Comparison of ENCODE assay signal across 9 cellular contexts in the genomic region with DNA sequence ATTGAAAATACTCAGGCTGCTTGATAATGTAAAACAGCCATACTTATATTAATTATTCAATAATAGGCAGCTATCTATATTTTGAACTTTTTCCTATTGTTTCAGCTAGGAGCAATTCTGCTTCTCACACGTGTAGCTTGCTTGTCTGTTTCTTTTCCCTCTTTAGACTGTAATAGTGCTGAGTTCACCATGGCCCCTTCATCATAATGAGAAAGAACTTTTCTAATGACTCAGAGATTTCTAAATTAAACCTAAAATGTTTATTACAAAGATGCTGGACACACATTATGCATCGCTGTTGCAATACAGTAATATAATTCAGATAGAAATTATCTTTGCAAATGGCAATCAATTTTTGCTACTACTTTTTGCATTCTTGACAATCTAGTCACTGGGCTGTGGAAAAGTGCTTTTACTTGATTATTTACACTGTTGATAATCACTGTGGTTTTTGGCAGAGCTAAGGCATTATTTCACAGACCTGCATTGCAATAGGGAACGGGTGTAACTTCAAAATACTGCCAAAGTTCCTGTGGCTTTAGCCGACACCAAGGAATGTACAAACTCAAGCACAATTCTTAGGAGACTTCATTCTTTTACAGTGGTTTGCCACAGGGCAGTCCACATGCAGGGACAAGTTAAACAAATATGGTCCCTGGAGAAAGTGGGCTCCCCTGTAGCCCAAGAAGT.
A peak's percentile ranks its signal among the peaks of the same experiment; 100 is the strongest.
DNase-seq lines count a peak whose midpoint lies in the region; ATAC-seq and TF ChIP-seq lines count a peak whose summit lies in the region.
"Had no signal": no experiment of that assay in that cellular context is flagged by ENCODE, and none has a peak within 500 bp of the region (broad histone marks: within the 10 kb centered on the region; RNA-seq: fewer than 3 reads in every experiment).

No MANE protein-coding gene starts in this region.

- H2AFZ ChIP-seq in KMS-11 (ENCODE audit: low read depth) (no peak overlapping the region), mammary epithelial cell (ENCODE audit: low read depth, low read length) (no peak overlapping the region)

- CTCF ChIA-PET in mammary epithelial cell (lab: Charles Lee; ENCODE audit: low non-redundant PET): no interaction called here

- H3K27me3 ChIP-seq in KMS-11 (ENCODE audit: insufficient read depth, low read depth) (no peaks in the 10 kb centered on the region), mammary epithelial cell (ENCODE audit: insufficient read depth, low read length) (no peaks in the 10 kb centered on the region), left lung (no peaks in the 10 kb centered on the region), upper lobe of right lung (no peaks in the 10 kb centered on the region)

- no peaks in the 10 kb centered on the region for H3K36me3 Mint-ChIP-seq in glutamatergic neuron (ENCODE audit: unreplicated experiment)
- H3K36me3 Mint-ChIP-seq: IgD-negative memory B cell had no signal

- in situ Hi-C loops in mammary epithelial cell (cut with MboI; ENCODE audit: low sequenced_read_pairs in 2 of 2): no loop called here

- ATAC-seq in left lung (peak; percentile 92), upper lobe of right lung (peak; percentile 94)

- H3K27ac ChIP-seq in KMS-11: no peak overlapping the region
- H3K27ac ChIP-seq in mammary epithelial cell (ENCODE audit: insufficient read depth, low read depth, low read length): peak overlapping the region; percentile 91
- H3K27ac ChIP-seq in left lung: peak overlapping the region; percentile 55 to 80
- peak overlapping the region; percentile 82 for H3K27ac ChIP-seq in upper lobe of right lung

- H3K36me3 ChIP-seq in KMS-11 (ENCODE audit: insufficient read depth): no peaks in the 10 kb centered on the region
- H3K36me3 ChIP-seq in mammary epithelial cell (ENCODE audit: insufficient read depth, low read length): no peaks in the 10 kb centered on the region
- no peaks in the 10 kb centered on the region for H3K36me3 ChIP-seq in left lung
- H3K36me3 ChIP-seq in upper lobe of right lung: no peaks in the 10 kb centered on the region

- peak overlapping the region; percentile 19 for H3K4me2 ChIP-seq in KMS-11
- peak overlapping the region; percentile 53 for H3K4me2 ChIP-seq in mammary epithelial cell (ENCODE audit: insufficient read depth, low read depth, low read length)

- H3K4me3 ChIP-seq in KMS-11 (IDR thresholded peaks at IDR 0.05; ENCODE audit: insufficient read depth, low read depth, low read length): no peak overlapping the region
- H3K4me3 ChIP-seq in mammary epithelial cell (replicated peaks in 1 of 3; ENCODE audit: insufficient read depth in 1 of 3, low read depth in 2 of 3, low read length in 3 of 3): no peak overlapping the region
- no peak overlapping the region for H3K4me3 ChIP-seq in left lung
- no peak overlapping the region for H3K4me3 ChIP-seq in upper lobe of right lung

- 2% methylated on average over 4 of the region's 4 CpGs for WGBS in mammary epithelial cell (ENCODE audit: low coverage, missing lambda C conversion rate)

- no TSS peak for BruUV-seq in mammary epithelial cell (replicated peaks; lab: Mats Ljungman, UMichigan)

- H3K4me1 Mint-ChIP-seq in glutamatergic neuron (ENCODE audit: low read depth, unreplicated experiment): peaks cover 3% of the 10 kb centered on the region

- peaks cover under 1% of the 10 kb centered on the region for H3K27me3 Mint-ChIP-seq in glutamatergic neuron (ENCODE audit: unreplicated experiment)
- H3K27me3 Mint-ChIP-seq: IgD-negative memory B cell had no signal

- H3K79me2 ChIP-seq in KMS-11 (ENCODE audit: insufficient read depth, low read depth) (no peaks in the 10 kb centered on the region), mammary epithelial cell (ENCODE audit: insufficient read depth, low read length) (no peaks in the 10 kb centered on the region)

- TF ChIP-seq CTCF in KMS-11 (conservative IDR thresholded peaks at IDR 0.05; ENCODE audit: low read depth, low read length) (no peak), mammary epithelial cell (conservative IDR thresholded peaks at IDR 0.05 in 1 of 2, IDR thresholded peaks at IDR 0.05 in 1 of 2; ENCODE audit: extremely low read depth in 1 of 2, insufficient read depth in 1 of 2, low read depth in 1 of 2, low read length in 2 of 2) (no peak), left lung (IDR thresholded peaks at IDR 0.05) (no peak), upper lobe of right lung (IDR thresholded peaks at IDR 0.05) (no peak), glutamatergic neuron (IDR thresholded peaks at IDR 0.05; ENCODE audit: partially characterized antibody, unreplicated experiment) (no peak)

- no peaks in the 10 kb centered on the region for H3K9me3 Mint-ChIP-seq in glutamatergic neuron (ENCODE audit: unreplicated experiment)
- H3K9me3 Mint-ChIP-seq: IgD-negative memory B cell had no signal

- no peaks in the 10 kb centered on the region for H3K9me3 ChIP-seq in mammary epithelial cell (replicated peaks; ENCODE audit: insufficient read depth, low read length)
- H3K9me3 ChIP-seq in left lung: no peaks in the 10 kb centered on the region
- no peaks in the 10 kb centered on the region for H3K9me3 ChIP-seq in upper lobe of right lung

- H4K20me1 ChIP-seq in KMS-11 (ENCODE audit: insufficient read depth) (no peaks in the 10 kb centered on the region), mammary epithelial cell (ENCODE audit: insufficient read depth, low read length) (no peaks in the 10 kb centered on the region)

- no peak overlapping the region for H3K9ac ChIP-seq in KMS-11
- peak overlapping the region; percentile 61 for H3K9ac ChIP-seq in mammary epithelial cell (ENCODE audit: insufficient read depth, low read length)

- peaks cover 16% of the 10 kb centered on the region for H3K4me1 ChIP-seq in KMS-11 (ENCODE audit: low read depth, poor library complexity, severe bottlenecking)
- peaks cover 10% of the 10 kb centered on the region for H3K4me1 ChIP-seq in mammary epithelial cell (ENCODE audit: insufficient read depth, low read length)
- peaks cover 10 to 19% of the 10 kb centered on the region in 2 donors for H3K4me1 ChIP-seq in left lung
- H3K4me1 ChIP-seq in upper lobe of right lung: peaks cover 15% of the 10 kb centered on the region

- intact Hi-C loops in mammary epithelial cell (cut with micrococcal nuclease) (loop anchor here (1.0 to 10.0 kb wide), 8 partner anchors 29 to 846 kb away; a partner anchor contains a TSS), left lung (cut with DNase I) (no loop called here), upper lobe of right lung (cut with DNase I) (no loop called here)

- dilution Hi-C loops in mammary epithelial cell (cut with HindIII; ENCODE audit: low sequenced_read_pairs): loop anchor here (10.0 kb wide), 1 partner anchor 336 kb away; no protein-coding TSS in a partner anchor

- DNase-seq in mammary epithelial cell (peak; percentile 99), left lung (peak in 1 of 2 donors; percentile 34), upper lobe of right lung (no peak), glutamatergic neuron (no peak), C1 segment of cervical spinal cord (lab: John Stamatoyannopoulos, UW) (no peak)
- DNase-seq in stimulated activated naive CD4-positive, alpha-beta T cell treated with Interleukin-2 at 50 U/mL for 16 hours (lab: John Stamatoyannopoulos, UW): no peak
- DNase-seq: activated CD4-positive, CD25-positive, alpha-beta regulatory T cell treated with anti-CD3 and anti-CD28 coated beads, Interleukin-2, amount 50 U/mL, for 72 hours had no signal

- no peak overlapping the region for H3K27ac Mint-ChIP-seq in glutamatergic neuron (ENCODE audit: unreplicated experiment)
- H3K27ac Mint-ChIP-seq: IgD-negative memory B cell had no signal

- no peak overlapping the region for H3K4me3 Mint-ChIP-seq in glutamatergic neuron (ENCODE audit: unreplicated experiment)
- H3K4me3 Mint-ChIP-seq: IgD-negative memory B cell had no signal
